ENCODE assay signal across 9 cellular contexts in the genomic region with DNA sequence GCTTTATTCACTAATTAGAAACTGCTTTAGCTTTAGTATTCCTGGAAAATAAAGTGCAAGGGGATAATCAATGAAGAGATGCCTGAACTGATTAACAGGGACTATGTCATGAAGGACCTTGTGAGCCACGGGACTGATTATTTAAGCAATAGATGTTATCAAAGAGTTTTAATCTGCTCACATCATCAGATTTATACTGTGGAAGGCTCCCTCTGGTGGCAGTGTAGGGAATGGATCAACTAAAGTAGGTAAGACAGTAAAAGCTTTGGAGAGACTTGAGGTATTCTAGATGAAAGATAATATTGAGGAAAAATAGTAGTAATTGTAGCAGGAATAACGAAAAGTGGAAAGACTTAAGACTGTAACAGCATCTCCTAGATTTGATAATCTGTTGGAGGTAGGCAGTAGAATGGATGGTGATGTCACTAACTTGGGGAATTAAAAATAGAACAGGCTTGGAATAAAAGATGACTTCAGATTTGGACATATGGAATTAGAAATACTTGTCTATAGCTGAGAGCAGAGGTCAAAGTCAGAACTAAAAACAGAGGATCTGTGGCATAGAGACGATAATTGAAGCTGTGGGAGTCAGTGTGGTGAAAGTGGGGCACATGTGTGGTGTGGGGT.
A peak's percentile ranks its signal among the peaks of the same experiment; 100 is the strongest.
DNase-seq lines count a peak whose midpoint lies in the region; ATAC-seq and TF ChIP-seq lines count a peak whose summit lies in the region.
"Had no signal": no experiment of that assay in that cellular context is flagged by ENCODE, and none has a peak within 500 bp of the region (broad histone marks: within the 10 kb centered on the region; RNA-seq: fewer than 3 reads in every experiment).

No MANE protein-coding gene starts in this region.

- ATAC-seq in heart left ventricle, result no peak
- ATAC-seq in right cardiac atrium, result no peak
- peak; percentile 50 for ATAC-seq in HG02571 (IDR thresholded peaks at IDR 0.05; ENCODE audit: unreplicated experiment)
- ATAC-seq in lower lobe of right lung, result peak in 1 of 2 donors; percentile 46
- ATAC-seq in HG03139 (IDR thresholded peaks at IDR 0.05; ENCODE audit: unreplicated experiment), result no peak

- H3K4me3 ChIP-seq in heart left ventricle (no peak overlapping the region), right cardiac atrium (ENCODE audit: low read length) (no peak overlapping the region), astrocyte of the spinal cord (ENCODE audit: low read depth, low read length) (no peak overlapping the region), lower lobe of right lung (no peak overlapping the region)

- intact Hi-C loops in heart left ventricle (cut with DNase I) (loop anchor here in 8 of 10 donors (2.0 to 10.0 kb wide), 7 partner anchors 932 to 1102 kb away; no protein-coding TSS in a partner anchor), right cardiac atrium (cut with DNase I) (loop anchor here in 2 of 4 donors (5.0 to 10.0 kb wide), 3 partner anchors 932 to 1102 kb away; no protein-coding TSS in a partner anchor), lower lobe of right lung (cut with DNase I) (no loop called here)

- DNase-seq in heart left ventricle (peak in 1 of 5 donors; percentile 26), right cardiac atrium (no peak), NCI-H345 (lab: John Stamatoyannopoulos, UW) (peak; percentile 21), astrocyte of the spinal cord (ENCODE audit: low read depth, low spot score) (peak; percentile 35), lower lobe of right lung (no peak), GF-D8 (lab: John Stamatoyannopoulos, UW) (no peak)

- no peaks in the 10 kb centered on the region for H3K36me3 ChIP-seq in heart left ventricle
- H3K36me3 ChIP-seq in lower lobe of right lung, result no peaks in the 10 kb centered on the region

- H3K27me3 ChIP-seq in heart left ventricle (no peaks in the 10 kb centered on the region), right cardiac atrium (ENCODE audit: control insufficient read depth, insufficient read depth) (no peaks in the 10 kb centered on the region), lower lobe of right lung (ENCODE audit: low read depth) (no peaks in the 10 kb centered on the region)

- H3K27ac ChIP-seq in heart left ventricle, result no peak overlapping the region
- H3K27ac ChIP-seq in right cardiac atrium (ENCODE audit: low read length), result no peak overlapping the region
- no peak overlapping the region for H3K27ac ChIP-seq in lower lobe of right lung
- H3K27ac ChIP-seq: epithelial cell of prostate had no signal

- no peaks in the 10 kb centered on the region for H3K4me1 ChIP-seq in heart left ventricle
- H3K4me1 ChIP-seq in right cardiac atrium (ENCODE audit: control insufficient read depth, insufficient read depth, low read length), result no peaks in the 10 kb centered on the region
- no peaks in the 10 kb centered on the region for H3K4me1 ChIP-seq in lower lobe of right lung

- in situ Hi-C loops in astrocyte of the spinal cord (cut with HindIII; ENCODE audit: low sequenced_read_pairs), result no loop called here

- peak; percentile 49 to 74 (median 62) for TF ChIP-seq CTCF in heart left ventricle (IDR thresholded peaks at IDR 0.05)
- peak; percentile 57 for TF ChIP-seq CTCF in astrocyte of the spinal cord (IDR thresholded peaks at IDR 0.05; ENCODE audit: low read depth, low read length)
- peak; percentile 56 for TF ChIP-seq CTCF in lower lobe of right lung (IDR thresholded peaks at IDR 0.05)

- TF ChIP-seq POLR2A in heart left ventricle (IDR thresholded peaks at IDR 0.05), result no peak

- H3K9me3 ChIP-seq in heart left ventricle (no peaks in the 10 kb centered on the region), right cardiac atrium (ENCODE audit: control insufficient read depth, low read length) (no peaks in the 10 kb centered on the region), lower lobe of right lung (no peaks in the 10 kb centered on the region)

- WGBS in heart left ventricle, 4 donors, result 16 to 20% (median 16%) methylated on average over 3 of the region's 3 CpGs
- WGBS in right cardiac atrium, result 17% methylated on average over 3 of the region's 3 CpGs

Comparison
In these comparisons a context has a peak if more than half of its experiments do, and no peak if none do; other contexts are left out.
1. DNase-seq: peak in NCI-H345 (single experiment) and astrocyte of the spinal cord (single experiment); none in right cardiac atrium (0 of 3), lower lobe of right lung (single experiment) and GF-D8 (single experiment).
2. Peak in every context shown above with its lines, with median percentiles within 50 percentile points of each other: CTCF ChIP-seq.